Comparison of ENCODE assay signal across 8 cellular contexts in the genomic region with DNA sequence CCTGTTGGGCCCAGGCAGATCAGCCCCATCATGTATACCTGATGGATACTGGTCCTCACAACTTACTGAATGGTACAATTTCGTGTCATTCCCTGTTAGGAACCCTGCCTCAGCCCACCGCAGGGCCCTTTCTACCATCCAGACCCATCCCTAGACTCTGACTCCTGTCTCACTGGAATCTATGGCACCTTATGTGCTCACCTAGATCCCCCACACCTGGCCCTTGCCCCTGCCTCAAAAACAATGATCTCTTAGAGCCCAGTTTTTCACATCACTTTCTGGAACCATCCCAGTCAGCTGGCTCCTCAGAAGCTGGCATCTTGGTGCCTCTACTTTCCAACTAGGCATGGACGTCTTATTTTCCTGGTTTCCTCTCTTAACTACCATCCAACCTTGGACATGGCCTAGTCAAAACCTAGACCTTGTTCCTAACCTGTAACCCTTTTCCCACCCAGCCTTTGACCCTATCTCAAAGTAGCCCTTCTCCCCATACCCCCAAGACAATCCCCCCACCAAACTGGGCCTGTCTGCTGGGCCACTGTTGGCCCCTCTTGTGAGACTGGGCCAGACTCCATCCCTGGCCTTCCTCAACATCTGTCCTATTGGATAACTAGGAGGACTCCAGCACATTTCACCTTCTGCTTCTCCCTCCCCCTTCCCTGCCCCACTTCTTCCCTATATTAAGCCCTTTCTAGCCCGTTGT.
DNase-seq lines count a peak whose midpoint lies in the region; ATAC-seq, FAIRE-seq and TF ChIP-seq lines count a peak whose summit lies in the region.

No MANE protein-coding gene starts in this region.

- no peak for TF ChIP-seq CTCF in AG04449 (IDR thresholded peaks at IDR 0.05; ENCODE audit: insufficient read depth, low read length, missing control alignments)

- DNase-seq in AG04449 (ENCODE audit: low read depth, low spot score) (no peak), urothelium cell line (ENCODE audit: low spot score) (no peak)
- DNase-seq in stimulated activated CD4-positive, alpha-beta T cell treated with anti-CD3 and anti-CD28 coated beads, Interleukin-2, amount 100 ng/mL, for 48 hours, result no peak

- H3K9ac ChIP-seq in mucosa of stomach (ENCODE audit: low read length), result peak overlapping the region; percentile 84

- H3K27ac ChIP-seq in cingulate gyrus (ENCODE audit: low read depth, low read length), result peak overlapping the region; percentile 65

- no peaks in the 10 kb centered on the region for H3K27me3 ChIP-seq in mucosa of stomach (ENCODE audit: control insufficient read depth, insufficient read depth, low read length)

- H3K4me3 ChIP-seq in AG04449 (ENCODE audit: low read depth, low read length) (peak overlapping the region; percentile 99), mucosa of stomach (ENCODE audit: low read length) (peak overlapping the region; percentile 89)

- H3K4me1 ChIP-seq in mucosa of stomach (ENCODE audit: control insufficient read depth, insufficient read depth, low read length), result peaks cover 30% of the 10 kb centered on the region

- H3K36me3 ChIP-seq in mucosa of stomach (ENCODE audit: control insufficient read depth, insufficient read depth, low read length), result no peaks in the 10 kb centered on the region

- CTCF ChIA-PET in AG04449 (lab: Yijun Ruan, JAX), result interaction anchor here (1.1 to 9.4 kb wide), 5 partner anchors 13 to 97 kb away, joined by 3 to 76 read pairs (median 5); no protein-coding TSS in a partner anchor

- ATAC-seq in HG03095 (IDR thresholded peaks at IDR 0.05; ENCODE audit: unreplicated experiment) (peak; percentile 3), HG02678 (IDR thresholded peaks at IDR 0.05; ENCODE audit: unreplicated experiment) (no peak), GM21576 (IDR thresholded peaks at IDR 0.05; ENCODE audit: unreplicated experiment) (no peak)

- no peak for FAIRE-seq in urothelium cell line (lab: Jason Lieb, UNC)

- POLR2A ChIA-PET in AG04449 (lab: Yijun Ruan, JAX), result interaction anchor here (1.5 kb wide), 1 partner anchor 26 kb away, joined by 5 read pairs; no protein-coding TSS in a partner anchor

- no peaks in the 10 kb centered on the region for H3K9me3 ChIP-seq in mucosa of stomach (ENCODE audit: control insufficient read depth, low read length)
